ENCODE assay signal across 8 cellular contexts in genomic region chr3:184514151-184514490, GRCh38. TPM values are rescaled to one million over a fixed set of nuclear protein-coding genes. Genes with fewer than 3 reads are reported as not detected.
A peak's percentile ranks its signal among the peaks of the same experiment; 100 is the strongest.
DNase-seq lines count a peak whose midpoint lies in the region; ATAC-seq and TF ChIP-seq lines count a peak whose summit lies in the region.

No MANE protein-coding gene starts in this region.

- no TSS peak for BruUV-seq in Panc1 (replicated peaks; lab: Mats Ljungman, UMichigan)

- no peaks in the 10 kb centered on the region for H4K20me1 ChIP-seq in smooth muscle cell (ENCODE audit: low read depth)

- WGBS in right cardiac atrium = 18% methylated on average over 10 of the region's 10 CpGs
- 52% methylated on average over 10 of the region's 10 CpGs for WGBS in smooth muscle cell (ENCODE audit: low lambda C conversion rate)

- no peaks in the 10 kb centered on the region for H3K79me2 ChIP-seq in smooth muscle cell (ENCODE audit: low read depth)

- CTCF ChIA-PET in Panc1 (lab: Charles Lee) = interaction anchor here (0.6 to 2.5 kb wide), 9 partner anchors 22 to 229 kb away, joined by 3 to 37 read pairs (median 5); no protein-coding TSS in a partner anchor

- H3K27me3 ChIP-seq in HAP-1 (ENCODE audit: low read depth) = peaks cover 25% of the 10 kb centered on the region
- H3K27me3 ChIP-seq in Panc1 (ENCODE audit: control insufficient read depth, insufficient read depth, low read length) = peaks cover 61% of the 10 kb centered on the region
- peaks cover 3% of the 10 kb centered on the region for H3K27me3 ChIP-seq in right cardiac atrium (ENCODE audit: control insufficient read depth, insufficient read depth)
- H3K27me3 ChIP-seq in smooth muscle cell (ENCODE audit: low read depth) = peaks cover 69% of the 10 kb centered on the region

- peak overlapping the region; percentile 21 for H3K4me3 ChIP-seq in HAP-1
- H3K4me3 ChIP-seq in Panc1 (ENCODE audit: low read depth in 2 of 2, low read length in 2 of 2) = peak overlapping the region in 1 of 2 experiments; percentile 50; a peak in 1 of 4 replicates
- H3K4me3 ChIP-seq in right cardiac atrium (ENCODE audit: low read length) = peak overlapping the region; percentile 52
- H3K4me3 ChIP-seq in smooth muscle cell = peak overlapping the region; percentile 46

- H3K9me3 ChIP-seq in HAP-1 = no peaks in the 10 kb centered on the region
- no peaks in the 10 kb centered on the region for H3K9me3 ChIP-seq in Panc1 (ENCODE audit: control insufficient read depth, insufficient read depth, low read depth, low read length)
- H3K9me3 ChIP-seq in right cardiac atrium (ENCODE audit: control insufficient read depth, low read length) = no peaks in the 10 kb centered on the region
- H3K9me3 ChIP-seq in smooth muscle cell (replicated peaks; ENCODE audit: low read depth) = no peaks in the 10 kb centered on the region

- TF ChIP-seq CTCF in Panc1 (IDR thresholded peaks at IDR 0.05) (no peak), smooth muscle cell (IDR thresholded peaks at IDR 0.05; ENCODE audit: borderline replicate concordance, insufficient read depth, poor library complexity, severe bottlenecking) (no peak), GM13976 (IDR thresholded peaks at IDR 0.05; ENCODE audit: borderline replicate concordance, control extremely low read depth, extremely low read depth, insufficient read depth, missing control alignments) (no peak)

- H3K4me1 ChIP-seq in HAP-1 (peaks cover 7% of the 10 kb centered on the region), Panc1 (ENCODE audit: control insufficient read depth, insufficient read depth, low read length) (0 out of 2 replicates have a peak, but pooled peaks cover 2% of the 10 kb centered on the region), right cardiac atrium (ENCODE audit: control insufficient read depth, insufficient read depth, low read length) (no peaks in the 10 kb centered on the region), smooth muscle cell (ENCODE audit: low read depth) (no peaks in the 10 kb centered on the region)

- intact Hi-C loops in Panc1 (cut with micrococcal nuclease; ENCODE audit: unreplicated experiment) (loop anchor here (10.0 kb wide), 1 partner anchor 139 kb away; the partner anchor contains the start of gene THPO), right cardiac atrium (cut with DNase I) (loop anchor here in 2 of 4 donors (2.0 to 10.0 kb wide), 3 partner anchors 97 to 143 kb away; partner anchors contain the start of gene THPO (in 1 of the 2))

- H3K36me3 ChIP-seq in HAP-1 (replicated peaks) = no peaks in the 10 kb centered on the region
- H3K36me3 ChIP-seq in Panc1 (ENCODE audit: control insufficient read depth, insufficient read depth, low read length) = no peaks in the 10 kb centered on the region
- H3K36me3 ChIP-seq in smooth muscle cell (ENCODE audit: low read depth) = no peaks in the 10 kb centered on the region

- DNase-seq in HAP-1 (ENCODE audit: low spot score in 2 of 2) (no peak), Panc1 (ENCODE audit: low read depth, low spot score) (no peak), right cardiac atrium (no peak), smooth muscle cell (lab: John Stamatoyannopoulos, UW; ENCODE audit: unreplicated experiment) (no peak), germinal center (ENCODE audit: low spot score) (no peak), DMS 273 treated with DMSO at 0.1 percent for 48 hours (lab: John Stamatoyannopoulos, UW) (no peak), GM13976 (ENCODE audit: low spot score) (no peak), NCI-H510A (lab: John Stamatoyannopoulos, UW) (no peak)

- in situ Hi-C loops in HAP-1 (cut with MboI; ENCODE audit: low sequenced_read_pairs) = no loop called here
- in situ Hi-C loops in Panc1 (cut with HindIII; ENCODE audit: low pct_unique_long_range_greater_than_20kb, low sequenced_read_pairs) = no loop called here
- in situ Hi-C loops in GM13976 (cut with MboI; ENCODE audit: low sequenced_read_pairs, unreplicated experiment) = no loop called here

- POLR2A ChIA-PET in Panc1 (lab: Charles Lee) = no interaction called here

- no peak overlapping the region for H2AFZ ChIP-seq in smooth muscle cell (ENCODE audit: low read depth)

- H3K27ac ChIP-seq in Panc1 (ENCODE audit: low read length) (no peak overlapping the region), right cardiac atrium (ENCODE audit: low read length) (no peak overlapping the region), smooth muscle cell (ENCODE audit: low read depth) (no peak overlapping the region)

- peak; percentile 70 for ATAC-seq in Panc1
- peak in 1 of 2 donors; percentile 11 for ATAC-seq in right cardiac atrium

- no peak overlapping the region for H3K9ac ChIP-seq in smooth muscle cell (ENCODE audit: low read depth)

- H3K4me2 ChIP-seq in smooth muscle cell = peak overlapping the region; percentile 85

- no peaks in the 10 kb centered on the region for H3F3A ChIP-seq in smooth muscle cell (ENCODE audit: low read depth)

RNA-seq across cellular contexts. Expression of gene EPHB3, which starts 47.5 kb away (rescaled TPM):
- total RNA-seq in Panc1 (2021; ENCODE audit: unreplicated experiment) = 6.0 TPM
- polyA plus RNA-seq in Panc1 (2012; ENCODE audit: insufficient read length) = 9.6 TPM
- 1 to 10 TPM; 1.3 to 3.4 (median 2.9) TPM for total RNA-seq in right cardiac atrium
- polyA plus RNA-seq in right cardiac atrium = 0.52 TPM
- total RNA-seq in smooth muscle cell = 9.9 and 11.1 TPM in 2 replicates
- 23.1 and 31.6 TPM in 2 replicates for polyA plus RNA-seq in smooth muscle cell
